ENCODE assay signal across 8 cellular contexts in genomic region chr18:9612215-9612830, GRCh38. TPM values are rescaled to one million over a fixed set of nuclear protein-coding genes. Genes with fewer than 3 reads are reported as not detected.
DNase-seq lines count a peak whose midpoint lies in the region; ATAC-seq and TF ChIP-seq lines count a peak whose summit lies in the region.

No MANE protein-coding gene starts in this region.

- H3K36me3 ChIP-seq in vagina, result peaks cover 0 to 8% of the 10 kb centered on the region in 2 donors

- H3K9me3 Mint-ChIP-seq in activated CD4-positive, alpha-beta T cell treated with anti-CD3 and anti-CD28 coated beads, Interleukin-2, amount 10 ng/mL, durations not matched to agents 24 days and 14 days, result no peaks in the 10 kb centered on the region

- peaks cover 14% of the 10 kb centered on the region for H3K36me3 Mint-ChIP-seq in activated CD4-positive, alpha-beta T cell treated with anti-CD3 and anti-CD28 coated beads, Interleukin-2, amount 10 ng/mL, durations not matched to agents 24 days and 14 days (ENCODE audit: low read depth)

- H3K4me3 ChIP-seq in epithelial cell of proximal tubule (ENCODE audit: low read depth, low read length), result peak overlapping the region; percentile 93
- H3K4me3 ChIP-seq in vagina, result peak overlapping the region; percentile 91 to 97

- H3K4me1 ChIP-seq in vagina, result peaks cover 56% of the 10 kb centered on the region

- H3K9me3 ChIP-seq in vagina, result no peaks in the 10 kb centered on the region

- peaks cover 52% of the 10 kb centered on the region for H3K4me1 Mint-ChIP-seq in activated CD4-positive, alpha-beta T cell treated with anti-CD3 and anti-CD28 coated beads, Interleukin-2, amount 10 ng/mL, durations not matched to agents 24 days and 14 days

- H3K27ac Mint-ChIP-seq in activated CD4-positive, alpha-beta T cell treated with anti-CD3 and anti-CD28 coated beads, Interleukin-2, amount 10 ng/mL, durations not matched to agents 24 days and 14 days, result no peak overlapping the region

- intact Hi-C loops in activated CD4-positive, alpha-beta T cell treated with anti-CD3 and anti-CD28 coated beads, Interleukin-2, amount 10 ng/mL, durations not matched to agents 24 days and 14 days (cut with micrococcal nuclease), result loop anchor here (2.0 to 10.0 kb wide), 7 partner anchors 60 to 915 kb away; partner anchors contain the start of genes ANKRD12, NAPG, TWSG1 and VAPA
- intact Hi-C loops in vagina (cut with DNase I), result no loop called here

- peak; percentile 37 for ATAC-seq in HG03135 (IDR thresholded peaks at IDR 0.05; ENCODE audit: unreplicated experiment)

- peak overlapping the region; percentile 99 for H3K27ac ChIP-seq in vagina

- TF ChIP-seq CTCF in epithelial cell of proximal tubule (conservative IDR thresholded peaks at IDR 0.05; ENCODE audit: low read depth, low read length) (peak; percentile 82), vagina (IDR thresholded peaks at IDR 0.05) (peak in 1 of 3 experiments; percentile 38)

- H3K27me3 Mint-ChIP-seq in activated CD4-positive, alpha-beta T cell treated with anti-CD3 and anti-CD28 coated beads, Interleukin-2, amount 10 ng/mL, durations not matched to agents 24 days and 14 days, result no peaks in the 10 kb centered on the region

- TF ChIP-seq POLR2A in vagina (IDR thresholded peaks at IDR 0.05), result no peak

- peak overlapping the region; percentile 94 for H3K4me3 Mint-ChIP-seq in activated CD4-positive, alpha-beta T cell treated with anti-CD3 and anti-CD28 coated beads, Interleukin-2, amount 10 ng/mL, durations not matched to agents 24 days and 14 days

- no peaks in the 10 kb centered on the region for H3K27me3 ChIP-seq in vagina

- DNase-seq in NOMO-1 (lab: John Stamatoyannopoulos, UW; ENCODE audit: unreplicated experiment in 2 of 2) (peak; percentile 29 to 71), NOMO-1 treated with dmso at 0.1 percent for 144 hours (lab: John Stamatoyannopoulos, UW; ENCODE audit: unreplicated experiment) (no peak), NCI-H226 (peak; percentile 32), epithelial cell of proximal tubule (ENCODE audit: low read depth) (no peak), myocyte (ENCODE audit: low read depth) (peak; percentile 41), vagina (ENCODE audit: extremely low spot score in 2 of 2) (no peak)
- DNase-seq in activated CD4-positive, alpha-beta T cell treated with anti-CD3 and anti-CD28 coated beads, Interleukin-2, amount 10 ng/mL, durations not matched to agents 24 days and 14 days, result peak; percentile 76

RNA-seq across cellular contexts. Expression of gene PPP4R1, which starts 2.0 kb away (rescaled TPM):
- total RNA-seq in activated CD4-positive, alpha-beta T cell treated with anti-CD3 and anti-CD28 coated beads, Interleukin-2, amount 10 ng/mL, durations not matched to agents 24 days and 14 days, result 52.8 and 56.0 TPM in 2 replicates
- 82.0 and 96.8 TPM in 2 replicates for total RNA-seq in epithelial cell of proximal tubule
- 66.9 and 79.8 TPM in 2 replicates for total RNA-seq in myocyte
- polyA plus RNA-seq in myocyte (2012), result 51.3 TPM
- 127 TPM for total RNA-seq in vagina

Comparison
In these comparisons a context has a peak if more than half of its experiments do, and no peak if none do; other contexts are left out.
1. DNase-seq: peak in NOMO-1 (2 of 2), NCI-H226 (single experiment), activated CD4-positive, alpha-beta T cell treated with anti-CD3 and anti-CD28 coated beads, Interleukin-2, amount 10 ng/mL, durations not matched to agents 24 days and 14 days (single experiment) and myocyte (single experiment); none in NOMO-1 treated with dmso at 0.1 percent for 144 hours (single experiment), epithelial cell of proximal tubule (single experiment) and vagina (0 of 2).